1 cellular context compared by ENCODE assay signal in the genomic region with DNA sequence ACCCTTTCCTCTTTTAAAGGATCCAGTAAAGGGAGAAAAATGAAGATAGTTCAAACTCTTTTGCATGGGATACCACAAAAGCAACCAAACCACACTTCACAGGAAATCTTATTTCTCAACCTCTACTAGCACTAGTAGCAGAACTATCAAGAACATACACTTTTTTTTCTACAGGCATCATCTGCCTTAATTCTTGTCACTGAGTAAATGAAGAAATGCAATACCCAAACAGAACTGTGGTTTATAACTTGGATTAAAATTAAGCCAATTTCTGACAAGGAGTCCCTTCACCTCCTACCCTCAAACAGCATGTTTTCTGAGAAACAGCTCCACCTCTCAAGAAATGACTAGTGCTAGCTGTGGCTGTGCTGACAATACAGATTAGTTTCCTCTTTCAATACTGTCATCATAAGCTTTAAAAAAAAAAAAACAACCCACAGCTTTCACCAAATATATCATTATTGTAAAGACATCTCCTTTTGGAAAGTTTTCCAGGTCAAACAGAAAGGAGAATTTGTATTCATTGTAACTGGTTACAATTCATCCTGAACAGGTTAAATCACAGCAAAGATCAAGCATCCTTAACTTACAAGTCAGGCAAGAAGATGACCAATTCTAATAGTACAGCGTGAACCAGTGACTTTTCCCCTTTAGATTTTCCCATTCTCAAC.
TF ChIP-seq lines count a peak whose summit lies in the region.

No MANE protein-coding gene starts in this region.

TF ChIP-seq in HepG2, 621 proteins besides CTCF, POLR2A, EP300 and RAD21:
- TF ChIP-seq ZKSCAN5 (CRISPR knock-in tag; IDR thresholded peaks at IDR 0.05) (no peak), ZNF441 (CRISPR knock-in tag; IDR thresholded peaks at IDR 0.05; ENCODE audit: borderline replicate concordance) (no peak), RFX1 (IDR thresholded peaks at IDR 0.05) (no peak), ZNF773 (CRISPR knock-in tag; IDR thresholded peaks at IDR 0.05; ENCODE audit: borderline replicate concordance) (no peak), NFE2L1 (CRISPR knock-in tag; IDR thresholded peaks at IDR 0.05; ENCODE audit: borderline replicate concordance) (no peak), PLRG1 (conservative IDR thresholded peaks at IDR 0.05) (no peak), CREB3 (CRISPR knock-in tag; IDR thresholded peaks at IDR 0.05) (no peak), TRIM24 (CRISPR knock-in tag; IDR thresholded peaks at IDR 0.05) (no peak)
- TF ChIP-seq, protein P1, sequence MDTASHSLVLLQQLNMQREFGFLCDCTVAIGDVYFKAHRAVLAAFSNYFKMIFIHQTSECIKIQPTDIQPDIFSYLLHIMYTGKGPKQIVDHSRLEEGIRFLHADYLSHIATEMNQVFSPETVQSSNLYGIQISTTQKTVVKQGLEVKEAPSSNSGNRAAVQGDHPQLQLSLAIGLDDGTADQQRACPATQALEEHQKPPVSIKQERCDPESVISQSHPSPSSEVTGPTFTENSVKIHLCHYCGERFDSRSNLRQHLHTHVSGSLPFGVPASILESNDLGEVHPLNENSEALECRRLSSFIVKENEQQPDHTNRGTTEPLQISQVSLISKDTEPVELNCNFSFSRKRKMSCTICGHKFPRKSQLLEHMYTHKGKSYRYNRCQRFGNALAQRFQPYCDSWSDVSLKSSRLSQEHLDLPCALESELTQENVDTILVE (CRISPR knock-in tag; IDR thresholded peaks at IDR 0.05): no peak
